Comparison of ENCODE assay signal across 32 cellular contexts in genomic region chr4:54696649-54697048, GRCh38. TPM values are rescaled to one million over a fixed set of nuclear protein-coding genes. Genes with fewer than 3 reads are reported as not detected.
"Had no signal": no experiment of that assay in that cellular context is flagged by ENCODE, and none has a peak within 500 bp of the region (broad histone marks: within the 10 kb centered on the region; RNA-seq: fewer than 3 reads in every experiment).

No MANE protein-coding gene starts in this region.

- H3K27ac Mint-ChIP-seq: activated CD4-positive, alpha-beta memory T cell treated with anti-CD3 and anti-CD28 coated beads for 36 hours; activated CD4-positive, alpha-beta T cell treated with anti-CD3 and anti-CD28 coated beads for 36 hours; activated CD4-positive, alpha-beta T cell treated with anti-CD3 and anti-CD28 coated beads, Interleukin-2, amount 10 ng/mL, durations not matched to agents 24 days and 14 days; activated CD8-positive, alpha-beta memory T cell treated with anti-CD3 and anti-CD28 coated beads, Interleukin-2, amount 10 ng/mL, durations not matched to agents 7 days and 5 days; activated CD8-positive, alpha-beta T cell treated with anti-CD3 and anti-CD28 coated beads, Interleukin-2, amount 10 ng/mL, durations not matched to agents 7 days and 5 days; activated naive CD8-positive, alpha-beta T cell; activated T-cell treated with anti-CD3 and anti-CD28 coated beads, Interleukin-2, amount 50 U/mL, for 24 hours; activated T-helper 17 cell treated with anti-CD3 and anti-CD28 coated beads, Interleukin-2, amount 50 U/mL, for 72 hours; dendritic cell treated with granulocyte-macrophage colony-stimulating factor and Interleukin-4, amounts not matched to agents 40 ng/mL and 50 ng/mL, for 4 days; endodermal cell; T-helper 17 cell; T-helper 2 cell treated with Interferon-gamma antibody and Interleukin-4, amounts not matched to agents 5 μg/mL and 100 μg/mL, for 36 hours had no signal

- H3K9me3 ChIP-seq: esophagus squamous epithelium had no signal

- H3K4me1 ChIP-seq: esophagus squamous epithelium had no signal

- H3K27me3 Mint-ChIP-seq: activated CD8-positive, alpha-beta memory T cell treated with anti-CD3 and anti-CD28 coated beads, Interleukin-2, amount 10 ng/mL, durations not matched to agents 7 days and 5 days; activated T-cell treated with anti-CD3 and anti-CD28 coated beads, Interleukin-2, amount 50 U/mL, for 24 hours; central memory CD8-positive, alpha-beta T cell; dendritic cell treated with granulocyte-macrophage colony-stimulating factor and Interleukin-4, amounts not matched to agents 40 ng/mL and 50 ng/mL, for 4 days; T-helper 17 cell had no signal

- H3K4me3 Mint-ChIP-seq: activated CD4-positive, alpha-beta memory T cell treated with anti-CD3 and anti-CD28 coated beads for 36 hours; activated CD4-positive, alpha-beta T cell treated with anti-CD3 and anti-CD28 coated beads for 36 hours; activated CD4-positive, alpha-beta T cell treated with anti-CD3 and anti-CD28 coated beads, Interleukin-2, amount 10 ng/mL, durations not matched to agents 24 days and 14 days; activated CD8-positive, alpha-beta memory T cell treated with anti-CD3 and anti-CD28 coated beads, Interleukin-2, amount 10 ng/mL, durations not matched to agents 7 days and 5 days; activated CD8-positive, alpha-beta T cell treated with anti-CD3 and anti-CD28 coated beads, Interleukin-2, amount 10 ng/mL, durations not matched to agents 7 days and 5 days; activated naive CD8-positive, alpha-beta T cell; activated T-cell treated with anti-CD3 and anti-CD28 coated beads, Interleukin-2, amount 50 U/mL, for 24 hours; activated T-helper 17 cell treated with anti-CD3 and anti-CD28 coated beads, Interleukin-2, amount 50 U/mL, for 72 hours; central memory CD8-positive, alpha-beta T cell; dendritic cell treated with granulocyte-macrophage colony-stimulating factor and Interleukin-4, amounts not matched to agents 40 ng/mL and 50 ng/mL, for 4 days; endodermal cell; T-helper 17 cell; T-helper 2 cell treated with Interferon-gamma antibody and Interleukin-4, amounts not matched to agents 5 μg/mL and 100 μg/mL, for 36 hours had no signal

- H3K4me3 ChIP-seq: coronary artery, dorsolateral prefrontal cortex, esophagus squamous epithelium had no signal

- ATAC-seq: activated CD4-positive, alpha-beta T cell treated with anti-CD3 and anti-CD28 coated beads for 36 hours; activated CD8-positive, alpha-beta memory T cell treated with anti-CD3 and anti-CD28 coated beads, Interleukin-2, amount 10 ng/mL, durations not matched to agents 7 days and 5 days; activated CD8-positive, alpha-beta T cell treated with anti-CD3 and anti-CD28 coated beads, Interleukin-2, amount 10 ng/mL, durations not matched to agents 7 days and 5 days; activated T-helper 17 cell treated with anti-CD3 and anti-CD28 coated beads, Interleukin-2, amount 50 U/mL, for 72 hours; T-helper 17 cell had no signal

- H3K4me1 Mint-ChIP-seq: activated CD4-positive, alpha-beta T cell treated with anti-CD3 and anti-CD28 coated beads for 36 hours; activated CD4-positive, alpha-beta T cell treated with anti-CD3 and anti-CD28 coated beads, Interleukin-2, amount 10 ng/mL, durations not matched to agents 24 days and 14 days; activated CD8-positive, alpha-beta memory T cell treated with anti-CD3 and anti-CD28 coated beads, Interleukin-2, amount 10 ng/mL, durations not matched to agents 7 days and 5 days; activated T-helper 17 cell treated with anti-CD3 and anti-CD28 coated beads, Interleukin-2, amount 50 U/mL, for 72 hours; central memory CD8-positive, alpha-beta T cell; T-helper 17 cell had no signal

- H3K36me3 ChIP-seq: esophagus squamous epithelium, WERI-Rb-1 had no signal

- H3K9me3 Mint-ChIP-seq: activated CD4-positive, alpha-beta memory T cell treated with anti-CD3 and anti-CD28 coated beads for 36 hours; activated CD4-positive, alpha-beta T cell treated with anti-CD3 and anti-CD28 coated beads, Interleukin-2, amount 10 ng/mL, durations not matched to agents 24 days and 14 days; activated T-cell treated with anti-CD3 and anti-CD28 coated beads, Interleukin-2, amount 50 U/mL, for 24 hours; dendritic cell treated with granulocyte-macrophage colony-stimulating factor and Interleukin-4, amounts not matched to agents 40 ng/mL and 50 ng/mL, for 4 days; endodermal cell; T-helper 2 cell treated with Interferon-gamma antibody and Interleukin-4, amounts not matched to agents 5 μg/mL and 100 μg/mL, for 36 hours had no signal

- H3K36me3 Mint-ChIP-seq: activated CD4-positive, alpha-beta memory T cell treated with anti-CD3 and anti-CD28 coated beads for 36 hours; activated CD8-positive, alpha-beta memory T cell treated with anti-CD3 and anti-CD28 coated beads, Interleukin-2, amount 10 ng/mL, durations not matched to agents 7 days and 5 days; activated naive CD8-positive, alpha-beta T cell had no signal

- H3K27me3 ChIP-seq: brain microvascular endothelial cell, dorsolateral prefrontal cortex, esophagus squamous epithelium had no signal

- DNase-seq: activated CD4-positive, alpha-beta memory T cell treated with anti-CD3 and anti-CD28 coated beads for 36 hours; activated CD4-positive, alpha-beta T cell treated with anti-CD3 and anti-CD28 coated beads for 36 hours; activated CD4-positive, alpha-beta T cell treated with anti-CD3 and anti-CD28 coated beads, Interleukin-2, amount 10 ng/mL, durations not matched to agents 24 days and 14 days; activated CD4-positive, CD25-positive, alpha-beta regulatory T cell; activated CD4-positive, CD25-positive, alpha-beta regulatory T cell treated with anti-CD3 and anti-CD28 coated beads, Interleukin-2, amount 50 U/mL, for 72 hours; activated CD8-positive, alpha-beta memory T cell treated with anti-CD3 and anti-CD28 coated beads, Interleukin-2, amount 10 ng/mL, durations not matched to agents 7 days and 5 days; activated CD8-positive, alpha-beta memory T cell treated with anti-CD3 and anti-CD28 coated beads, Interleukin-2, amount 50 U/mL, for 4 hours; activated CD8-positive, alpha-beta T cell treated with anti-CD3 and anti-CD28 coated beads, Interleukin-2, amount 10 ng/mL, durations not matched to agents 7 days and 5 days; activated effector memory CD4-positive, alpha-beta T cell treated with Interleukin-2 at 50 U/mL for 16 hours; activated gamma-delta T cell treated with Interleukin-2 at 50 U/mL for 16 hours; activated naive CD4-positive, alpha-beta T cell treated with anti-CD3 and anti-CD28 coated beads, Interleukin-2, amount 50 U/mL, for 16 hours; activated naive CD4-positive, alpha-beta T cell treated with Interleukin-2 at 50 U/mL for 16 hours; activated T-cell treated with anti-CD3 and anti-CD28 coated beads, Interleukin-2, amount 50 U/mL, for 24 hours; amniotic stem cell; anterior cingulate cortex; brain microvascular endothelial cell; dorsolateral prefrontal cortex; effector memory CD4-positive, alpha-beta T cell; endodermal cell; esophagus squamous epithelium; head of caudate nucleus; T-helper 1 cell; T-helper 17 cell; T1000; WERI-Rb-1 had no signal

- H3K27ac ChIP-seq: brain microvascular endothelial cell, coronary artery, dorsolateral prefrontal cortex, epithelial cell of prostate, esophagus squamous epithelium, WERI-Rb-1 had no signal

RNA-seq across cellular contexts. Expression of gene KIT, which starts 38.9 kb away (rescaled TPM):
- total RNA-seq: activated CD4-positive, alpha-beta T cell treated with anti-CD3 and anti-CD28 coated beads for 36 hours had no signal
